ENCODE assay signal across 1 cellular context in the genomic region with DNA sequence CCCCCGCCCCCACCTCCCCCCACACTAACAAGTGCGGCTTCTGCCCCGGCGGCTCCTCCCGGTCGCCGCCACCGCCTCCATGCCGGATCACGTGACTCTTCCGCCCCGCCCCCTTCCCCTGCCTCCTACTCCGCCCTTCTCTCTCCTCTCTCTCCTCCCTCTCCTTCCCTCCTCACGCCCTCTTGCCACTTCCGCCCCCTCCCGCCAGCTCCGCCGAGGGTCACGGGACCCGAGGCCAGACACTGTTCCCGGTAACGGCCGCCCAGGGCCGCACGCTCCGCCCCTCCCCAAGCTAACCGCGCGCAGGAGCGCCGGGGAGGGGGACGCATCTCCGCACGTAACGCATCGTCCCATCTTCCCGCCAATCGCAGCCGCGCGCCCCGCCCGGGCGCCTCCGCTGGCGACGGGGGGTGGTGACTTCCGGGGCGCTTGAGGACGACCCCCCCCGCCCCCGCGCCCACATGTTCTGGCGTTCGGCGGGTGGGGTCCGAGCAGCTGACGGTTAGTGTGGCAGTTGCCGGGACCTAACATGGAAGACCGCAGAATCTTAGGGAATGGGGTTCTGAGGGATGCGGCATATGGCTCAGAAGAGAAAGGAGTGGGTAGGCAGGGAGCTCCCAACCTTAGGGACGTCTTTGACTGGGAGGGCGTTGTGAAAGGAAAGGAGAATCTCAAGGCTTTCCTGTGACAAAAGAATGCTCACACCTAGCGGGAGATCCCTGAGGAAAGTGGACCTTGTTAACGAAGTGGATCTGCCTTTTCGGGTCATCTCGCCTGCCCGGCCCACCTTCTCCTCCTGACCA.
TF ChIP-seq lines count a peak whose summit lies in the region.

A gene with protein sequence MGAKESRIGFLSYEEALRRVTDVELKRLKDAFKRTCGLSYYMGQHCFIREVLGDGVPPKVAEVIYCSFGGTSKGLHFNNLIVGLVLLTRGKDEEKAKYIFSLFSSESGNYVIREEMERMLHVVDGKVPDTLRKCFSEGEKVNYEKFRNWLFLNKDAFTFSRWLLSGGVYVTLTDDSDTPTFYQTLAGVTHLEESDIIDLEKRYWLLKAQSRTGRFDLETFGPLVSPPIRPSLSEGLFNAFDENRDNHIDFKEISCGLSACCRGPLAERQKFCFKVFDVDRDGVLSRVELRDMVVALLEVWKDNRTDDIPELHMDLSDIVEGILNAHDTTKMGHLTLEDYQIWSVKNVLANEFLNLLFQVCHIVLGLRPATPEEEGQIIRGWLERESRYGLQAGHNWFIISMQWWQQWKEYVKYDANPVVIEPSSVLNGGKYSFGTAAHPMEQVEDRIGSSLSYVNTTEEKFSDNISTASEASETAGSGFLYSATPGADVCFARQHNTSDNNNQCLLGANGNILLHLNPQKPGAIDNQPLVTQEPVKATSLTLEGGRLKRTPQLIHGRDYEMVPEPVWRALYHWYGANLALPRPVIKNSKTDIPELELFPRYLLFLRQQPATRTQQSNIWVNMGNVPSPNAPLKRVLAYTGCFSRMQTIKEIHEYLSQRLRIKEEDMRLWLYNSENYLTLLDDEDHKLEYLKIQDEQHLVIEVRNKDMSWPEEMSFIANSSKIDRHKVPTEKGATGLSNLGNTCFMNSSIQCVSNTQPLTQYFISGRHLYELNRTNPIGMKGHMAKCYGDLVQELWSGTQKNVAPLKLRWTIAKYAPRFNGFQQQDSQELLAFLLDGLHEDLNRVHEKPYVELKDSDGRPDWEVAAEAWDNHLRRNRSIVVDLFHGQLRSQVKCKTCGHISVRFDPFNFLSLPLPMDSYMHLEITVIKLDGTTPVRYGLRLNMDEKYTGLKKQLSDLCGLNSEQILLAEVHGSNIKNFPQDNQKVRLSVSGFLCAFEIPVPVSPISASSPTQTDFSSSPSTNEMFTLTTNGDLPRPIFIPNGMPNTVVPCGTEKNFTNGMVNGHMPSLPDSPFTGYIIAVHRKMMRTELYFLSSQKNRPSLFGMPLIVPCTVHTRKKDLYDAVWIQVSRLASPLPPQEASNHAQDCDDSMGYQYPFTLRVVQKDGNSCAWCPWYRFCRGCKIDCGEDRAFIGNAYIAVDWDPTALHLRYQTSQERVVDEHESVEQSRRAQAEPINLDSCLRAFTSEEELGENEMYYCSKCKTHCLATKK (N-terminal part only) (minus strand): TSS at position 92 of the 803 bp plus-strand sequence. CDS start 194 bp downstream, outside the sequence.

TF ChIP-seq in HepG2, 621 proteins besides CTCF, POLR2A, EP300 and RAD21 (continued from another document and continues in another):
- TF ChIP-seq SRSF9 (IDR thresholded peaks at IDR 0.05; ENCODE audit: borderline replicate concordance, insufficient read depth, low read depth, low read length, poor library complexity, severe bottlenecking) (no peak), ZNF180 (CRISPR knock-in tag; IDR thresholded peaks at IDR 0.05; ENCODE audit: borderline replicate concordance, low read depth) (no peak), ZNF891 (CRISPR knock-in tag; IDR thresholded peaks at IDR 0.05) (peak; percentile 91), SKI (IDR thresholded peaks at IDR 0.05; ENCODE audit: partially characterized antibody) (peak; percentile 88), ISL2 (CRISPR knock-in tag; IDR thresholded peaks at IDR 0.05) (peak; percentile 61; the same call in 1 of the 2 replicates), ZNF430 (CRISPR knock-in tag; IDR thresholded peaks at IDR 0.05) (no peak; the same call in 1 of the 2 replicates), ZNF484 (CRISPR knock-in tag; IDR thresholded peaks at IDR 0.05; ENCODE audit: borderline replicate concordance, low read depth) (no peak), ZNF614 (CRISPR knock-in tag; IDR thresholded peaks at IDR 0.05; ENCODE audit: borderline replicate concordance) (peak; percentile 46; the same call in 1 of the 2 replicates), GFI1 (CRISPR knock-in tag; IDR thresholded peaks at IDR 0.05; ENCODE audit: borderline replicate concordance) (peak; percentile 88; the same call in 1 of the 2 replicates), ZNF776 (CRISPR knock-in tag; IDR thresholded peaks at IDR 0.05) (no peak), ZNF83 (CRISPR knock-in tag; IDR thresholded peaks at IDR 0.05; ENCODE audit: borderline replicate concordance) (no peak), ZFP37 (CRISPR knock-in tag; IDR thresholded peaks at IDR 0.05; ENCODE audit: borderline replicate concordance) (peak; percentile 7; the same call in 1 of the 2 replicates), ZNF317 (CRISPR knock-in tag; IDR thresholded peaks at IDR 0.05) (peak; percentile 49; the same call in 1 of the 2 replicates), SUZ12 (IDR thresholded peaks at IDR 0.05; ENCODE audit: low read depth, low read length) (no peak), FOXO1 (CRISPR knock-in tag; IDR thresholded peaks at IDR 0.05) (no peak; the same call in 1 of the 2 replicates), NFYC (CRISPR knock-in tag; IDR thresholded peaks at IDR 0.05) (peak; percentile 88), SMARCC2 (IDR thresholded peaks at IDR 0.05) (no peak), RORA (CRISPR knock-in tag; IDR thresholded peaks at IDR 0.05) (no peak), ZNF883 (CRISPR knock-in tag; IDR thresholded peaks at IDR 0.05; ENCODE audit: not compliant biosample characterization) (peak; percentile 52), GABPA (IDR thresholded peaks at IDR 0.05; ENCODE audit: low read depth, low read length) (peak; percentile 78), GABPA (CRISPR knock-in tag; IDR thresholded peaks at IDR 0.05; ENCODE audit: low read depth) (peak; percentile 90), MIER3 (CRISPR knock-in tag; IDR thresholded peaks at IDR 0.05; ENCODE audit: borderline replicate concordance) (no peak; the same call in 1 of the 2 replicates), CCAR2 (optimal IDR thresholded peaks at IDR 0.05; ENCODE audit: low read depth, low read length) (no peak), ARID2 (CRISPR knock-in tag; IDR thresholded peaks at IDR 0.05; ENCODE audit: borderline replicate concordance) (peak; percentile 94), ZNF260 (CRISPR knock-in tag; IDR thresholded peaks at IDR 0.05; ENCODE audit: borderline replicate concordance, low read depth) (no peak), RARG (CRISPR knock-in tag; IDR thresholded peaks at IDR 0.05; ENCODE audit: low read depth) (0 out of 2 replicates have a peak, but pooled peaks have one; percentile 44), ZNF230 (CRISPR knock-in tag; IDR thresholded peaks at IDR 0.05) (peak; percentile 75), AKAP8 (CRISPR knock-in tag; IDR thresholded peaks at IDR 0.05) (peak; percentile 95; the same call in 1 of the 2 replicates), FOSL1 (CRISPR knock-in tag; IDR thresholded peaks at IDR 0.05; ENCODE audit: borderline replicate concordance) (no peak), ZNF232 (CRISPR knock-in tag; IDR thresholded peaks at IDR 0.05; ENCODE audit: borderline replicate concordance) (peak; percentile 70; the same call in 1 of the 2 replicates), TP53 (CRISPR knock-in tag; conservative IDR thresholded peaks at IDR 0.05) (peak; percentile 81; the same call in 1 of the 2 replicates), ZSCAN12 (CRISPR knock-in tag; IDR thresholded peaks at IDR 0.05) (0 out of 2 replicates have a peak, but pooled peaks have one; percentile 33), PHF8 (CRISPR knock-in tag; IDR thresholded peaks at IDR 0.05) (peak; percentile 62), NRL (CRISPR knock-in tag; IDR thresholded peaks at IDR 0.05; ENCODE audit: borderline replicate concordance) (peak; percentile 90; the same call in 1 of the 2 replicates), IRF2 (CRISPR knock-in tag; IDR thresholded peaks at IDR 0.05) (peak; percentile 64; the same call in 1 of the 2 replicates)
- TF ChIP-seq, protein P1, sequence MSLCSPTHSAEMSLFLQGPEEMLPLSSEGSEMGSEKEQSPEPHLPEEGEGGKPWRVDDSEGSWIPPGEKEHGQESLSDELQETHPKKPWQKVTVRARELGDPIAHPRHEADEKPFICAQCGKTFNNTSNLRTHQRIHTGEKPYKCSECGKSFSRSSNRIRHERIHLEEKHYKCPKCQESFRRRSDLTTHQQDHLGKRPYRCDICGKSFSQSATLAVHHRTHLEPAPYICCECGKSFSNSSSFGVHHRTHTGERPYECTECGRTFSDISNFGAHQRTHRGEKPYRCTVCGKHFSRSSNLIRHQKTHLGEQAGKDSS (CRISPR knock-in tag; IDR thresholded peaks at IDR 0.05; ENCODE audit: borderline replicate concordance, low read depth) = peak; percentile 74; the same call in 1 of the 2 replicates
- TF ChIP-seq, protein P2, sequence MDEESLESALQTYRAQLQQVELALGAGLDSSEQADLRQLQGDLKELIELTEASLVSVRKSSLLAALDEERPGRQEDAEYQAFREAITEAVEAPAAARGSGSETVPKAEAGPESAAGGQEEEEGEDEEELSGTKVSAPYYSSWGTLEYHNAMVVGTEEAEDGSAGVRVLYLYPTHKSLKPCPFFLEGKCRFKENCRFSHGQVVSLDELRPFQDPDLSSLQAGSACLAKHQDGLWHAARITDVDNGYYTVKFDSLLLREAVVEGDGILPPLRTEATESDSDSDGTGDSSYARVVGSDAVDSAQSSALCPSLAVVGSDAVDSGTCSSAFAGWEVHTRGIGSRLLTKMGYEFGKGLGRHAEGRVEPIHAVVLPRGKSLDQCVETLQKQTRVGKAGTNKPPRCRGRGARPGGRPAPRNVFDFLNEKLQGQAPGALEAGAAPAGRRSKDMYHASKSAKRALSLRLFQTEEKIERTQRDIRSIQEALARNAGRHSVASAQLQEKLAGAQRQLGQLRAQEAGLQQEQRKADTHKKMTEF (CRISPR knock-in tag; IDR thresholded peaks at IDR 0.05) = peak; percentile 98
- TF ChIP-seq, protein P3, sequence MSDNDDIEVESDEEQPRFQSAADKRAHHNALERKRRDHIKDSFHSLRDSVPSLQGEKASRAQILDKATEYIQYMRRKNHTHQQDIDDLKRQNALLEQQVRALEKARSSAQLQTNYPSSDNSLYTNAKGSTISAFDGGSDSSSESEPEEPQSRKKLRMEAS (IDR thresholded peaks at IDR 0.05) = peak; percentile 99
- TF ChIP-seq, protein P4, sequence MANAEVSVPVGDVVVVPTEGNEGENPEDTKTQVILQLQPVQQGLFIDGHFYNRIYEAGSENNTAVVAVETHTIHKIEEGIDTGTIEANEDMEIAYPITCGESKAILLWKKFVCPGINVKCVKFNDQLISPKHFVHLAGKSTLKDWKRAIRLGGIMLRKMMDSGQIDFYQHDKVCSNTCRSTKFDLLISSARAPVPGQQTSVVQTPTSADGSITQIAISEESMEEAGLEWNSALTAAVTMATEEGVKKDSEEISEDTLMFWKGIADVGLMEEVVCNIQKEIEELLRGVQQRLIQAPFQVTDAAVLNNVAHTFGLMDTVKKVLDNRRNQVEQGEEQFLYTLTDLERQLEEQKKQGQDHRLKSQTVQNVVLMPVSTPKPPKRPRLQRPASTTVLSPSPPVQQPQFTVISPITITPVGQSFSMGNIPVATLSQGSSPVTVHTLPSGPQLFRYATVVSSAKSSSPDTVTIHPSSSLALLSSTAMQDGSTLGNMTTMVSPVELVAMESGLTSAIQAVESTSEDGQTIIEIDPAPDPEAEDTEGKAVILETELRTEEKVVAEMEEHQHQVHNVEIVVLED (CRISPR knock-in tag; IDR thresholded peaks at IDR 0.05; ENCODE audit: borderline replicate concordance) = peak; percentile 98
- TF ChIP-seq, protein P5, sequence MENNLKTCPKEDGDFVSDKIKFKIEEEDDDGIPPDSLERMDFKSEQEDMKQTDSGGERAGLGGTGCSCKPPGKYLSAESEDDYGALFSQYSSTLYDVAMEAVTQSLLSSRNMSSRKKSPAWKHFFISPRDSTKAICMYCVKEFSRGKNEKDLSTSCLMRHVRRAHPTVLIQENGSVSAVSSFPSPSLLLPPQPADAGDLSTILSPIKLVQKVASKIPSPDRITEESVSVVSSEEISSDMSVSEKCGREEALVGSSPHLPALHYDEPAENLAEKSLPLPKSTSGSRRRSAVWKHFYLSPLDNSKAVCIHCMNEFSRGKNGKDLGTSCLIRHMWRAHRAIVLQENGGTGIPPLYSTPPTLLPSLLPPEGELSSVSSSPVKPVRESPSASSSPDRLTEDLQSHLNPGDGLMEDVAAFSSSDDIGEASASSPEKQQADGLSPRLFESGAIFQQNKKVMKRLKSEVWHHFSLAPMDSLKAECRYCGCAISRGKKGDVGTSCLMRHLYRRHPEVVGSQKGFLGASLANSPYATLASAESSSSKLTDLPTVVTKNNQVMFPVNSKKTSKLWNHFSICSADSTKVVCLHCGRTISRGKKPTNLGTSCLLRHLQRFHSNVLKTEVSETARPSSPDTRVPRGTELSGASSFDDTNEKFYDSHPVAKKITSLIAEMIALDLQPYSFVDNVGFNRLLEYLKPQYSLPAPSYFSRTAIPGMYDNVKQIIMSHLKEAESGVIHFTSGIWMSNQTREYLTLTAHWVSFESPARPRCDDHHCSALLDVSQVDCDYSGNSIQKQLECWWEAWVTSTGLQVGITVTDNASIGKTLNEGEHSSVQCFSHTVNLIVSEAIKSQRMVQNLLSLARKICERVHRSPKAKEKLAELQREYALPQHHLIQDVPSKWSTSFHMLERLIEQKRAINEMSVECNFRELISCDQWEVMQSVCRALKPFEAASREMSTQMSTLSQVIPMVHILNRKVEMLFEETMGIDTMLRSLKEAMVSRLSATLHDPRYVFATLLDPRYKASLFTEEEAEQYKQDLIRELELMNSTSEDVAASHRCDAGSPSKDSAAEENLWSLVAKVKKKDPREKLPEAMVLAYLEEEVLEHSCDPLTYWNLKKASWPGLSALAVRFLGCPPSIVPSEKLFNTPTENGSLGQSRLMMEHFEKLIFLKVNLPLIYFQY (CRISPR knock-in tag; IDR thresholded peaks at IDR 0.05; ENCODE audit: borderline replicate concordance) = no peak
- TF ChIP-seq, protein P6, sequence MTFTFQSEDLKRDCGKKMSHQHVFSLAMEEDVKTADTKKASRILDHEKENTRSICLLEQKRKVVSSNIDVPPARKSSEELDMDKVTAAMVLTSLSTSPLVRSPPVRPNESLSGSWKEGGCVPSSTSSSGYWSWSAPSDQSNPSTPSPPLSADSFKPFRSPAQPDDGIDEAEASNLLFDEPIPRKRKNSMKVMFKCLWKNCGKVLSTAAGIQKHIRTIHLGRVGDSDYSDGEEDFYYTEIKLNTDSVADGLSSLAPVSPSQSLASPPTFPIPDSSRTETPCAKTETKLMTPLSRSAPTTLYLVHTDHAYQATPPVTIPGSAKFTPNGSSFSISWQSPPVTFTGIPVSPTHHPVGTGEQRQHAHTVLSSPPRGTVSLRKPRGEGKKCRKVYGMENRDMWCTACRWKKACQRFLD (CRISPR knock-in tag; IDR thresholded peaks at IDR 0.05; ENCODE audit: borderline replicate concordance) = no peak; the same call in 1 of the 2 replicates
- TF ChIP-seq, protein P7, sequence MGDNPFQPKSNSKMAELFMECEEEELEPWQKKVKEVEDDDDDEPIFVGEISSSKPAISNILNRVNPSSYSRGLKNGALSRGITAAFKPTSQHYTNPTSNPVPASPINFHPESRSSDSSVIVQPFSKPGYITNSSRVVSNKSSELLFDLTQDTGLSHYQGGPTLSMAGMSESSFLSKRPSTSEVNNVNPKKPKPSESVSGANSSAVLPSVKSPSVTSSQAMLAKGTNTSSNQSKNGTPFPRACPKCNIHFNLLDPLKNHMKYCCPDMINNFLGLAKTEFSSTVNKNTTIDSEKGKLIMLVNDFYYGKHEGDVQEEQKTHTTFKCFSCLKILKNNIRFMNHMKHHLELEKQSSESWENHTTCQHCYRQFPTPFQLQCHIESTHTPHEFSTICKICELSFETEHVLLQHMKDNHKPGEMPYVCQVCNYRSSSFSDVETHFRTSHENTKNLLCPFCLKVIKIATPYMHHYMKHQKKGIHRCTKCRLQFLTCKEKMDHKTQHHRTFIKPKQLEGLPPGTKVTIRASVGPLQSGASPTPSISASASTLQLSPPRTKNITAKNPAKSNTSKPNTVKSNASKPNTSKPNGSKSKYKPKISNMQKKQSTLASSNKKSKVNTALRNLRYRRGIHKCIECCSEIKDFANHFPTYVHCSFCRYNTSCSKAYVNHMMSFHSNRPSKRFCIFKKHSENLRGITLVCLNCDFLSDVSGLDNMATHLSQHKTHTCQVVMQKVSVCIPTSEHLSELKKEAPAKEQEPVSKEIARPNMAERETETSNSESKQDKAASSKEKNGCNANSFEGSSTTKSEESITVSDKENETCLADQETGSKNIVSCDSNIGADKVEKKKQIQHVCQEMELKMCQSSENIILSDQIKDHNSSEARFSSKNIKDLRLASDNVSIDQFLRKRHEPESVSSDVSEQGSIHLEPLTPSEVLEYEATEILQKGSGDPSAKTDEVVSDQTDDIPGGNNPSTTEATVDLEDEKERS (CRISPR knock-in tag; IDR thresholded peaks at IDR 0.05) = peak; percentile 51; the same call in 1 of the 2 replicates
